In the genomic region with DNA sequence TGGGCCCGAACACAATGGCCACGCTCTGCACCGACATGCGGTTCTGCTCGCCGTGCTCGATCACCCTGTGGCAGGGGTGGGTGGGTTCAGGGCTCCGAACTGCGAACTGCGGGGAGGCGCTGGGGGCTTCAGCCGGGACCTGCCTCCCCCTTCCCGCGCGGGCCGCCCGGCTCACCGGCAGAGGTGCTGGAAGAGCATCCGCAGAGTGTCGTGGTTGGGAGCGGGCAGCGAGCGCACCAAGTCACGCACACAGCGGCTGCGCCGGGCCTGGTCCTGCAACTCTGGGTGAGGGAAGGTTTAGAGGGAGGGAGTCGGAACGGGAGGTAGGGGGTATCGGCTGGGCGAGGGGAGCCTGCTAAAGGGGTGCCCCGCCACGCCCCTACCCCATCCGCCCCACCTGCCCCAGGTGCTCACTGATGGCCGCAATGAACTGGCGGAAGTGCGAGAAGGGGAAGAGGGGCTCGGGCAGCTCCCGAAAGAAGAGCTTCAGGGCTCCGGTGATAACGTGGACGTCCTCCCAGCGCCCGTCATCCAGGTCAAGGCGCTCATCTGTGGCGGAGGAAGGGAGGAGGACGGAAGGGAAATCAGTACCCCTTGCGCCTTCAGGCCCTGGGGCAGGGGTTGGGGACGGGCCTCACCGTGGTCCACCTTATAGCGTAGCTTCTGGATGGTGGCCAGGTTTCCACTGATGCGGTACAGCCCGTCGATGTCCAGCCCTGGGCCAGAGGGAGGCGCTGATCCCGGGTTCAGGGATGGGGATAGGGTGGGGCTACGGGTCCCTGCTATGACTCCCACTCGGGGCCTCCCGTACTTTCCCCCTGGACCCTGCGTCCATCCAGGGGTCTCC, we compare ENCODE assay signal across 11 cellular contexts. TPM values are rescaled to one million over a fixed set of nuclear protein-coding genes. Genes with fewer than 3 reads are reported as not detected.
DNase-seq lines count a peak whose midpoint lies in the region; ATAC-seq, FAIRE-seq and TF ChIP-seq lines count a peak whose summit lies in the region.
"Had no signal": no experiment of that assay in that cellular context is flagged by ENCODE, and none has a peak within 500 bp of the region (broad histone marks: within the 10 kb centered on the region; RNA-seq: fewer than 3 reads in every experiment).

No MANE protein-coding gene starts in this region.

- intact Hi-C loops in HCT116 (cut with micrococcal nuclease), result loop anchor here (1.0 kb wide), 2 partner anchors 30 to 457 kb away; no protein-coding TSS in a partner anchor

- H3K27me3 ChIP-seq in HCT116 (ENCODE audit: insufficient read depth, low read length) (no peaks in the 10 kb centered on the region), mesendoderm (ENCODE audit: insufficient read depth, low read length, poor library complexity) (no peaks in the 10 kb centered on the region), stomach smooth muscle (ENCODE audit: control insufficient read depth in 1 of 2, insufficient read depth in 2 of 2, low read length in 2 of 2) (peaks cover 0 to 2% of the 10 kb centered on the region in 2 donors)

- H3K27ac Mint-ChIP-seq in chondrocyte (ENCODE audit: unreplicated experiment), result no peak overlapping the region

- RAD21 ChIA-PET in HCT116 (lab: Charles Lee; ENCODE audit: low non-redundant PET in 1 of 2, low total read pairs in 2 of 2, uncharacterized antibody in 2 of 2, unreplicated experiment in 2 of 2), result interaction anchor here (0.8 to 0.9 kb wide), 2 partner anchors 245 to 456 kb away, joined by 3 to 6 read pairs; no protein-coding TSS in a partner anchor

- no peaks in the 10 kb centered on the region for H4K20me1 ChIP-seq in HCT116 (ENCODE audit: insufficient read depth)

- H3K36me3 Mint-ChIP-seq in chondrocyte (ENCODE audit: low read depth), result no peaks in the 10 kb centered on the region

- WGBS in mesendoderm (ENCODE audit: extremely low coverage, insufficient coverage, low lambda C conversion rate), result no CpG with 5 or more reads among the region's 60 CpGs

- H3K4me1 Mint-ChIP-seq in chondrocyte (ENCODE audit: low read depth), result peaks cover 5% of the 10 kb centered on the region
- H3K4me1 Mint-ChIP-seq: CD8-positive, alpha-beta memory T cell had no signal

- H3K4me3 Mint-ChIP-seq in chondrocyte (ENCODE audit: unreplicated experiment), result no peak overlapping the region
- H3K4me3 Mint-ChIP-seq: CD8-positive, alpha-beta memory T cell had no signal

- no peak overlapping the region for H3K27ac ChIP-seq in HCT116 (ENCODE audit: low read depth, low read length)
- H3K27ac ChIP-seq in mesendoderm (ENCODE audit: low read depth, low read length), result no peak overlapping the region
- no peak overlapping the region for H3K27ac ChIP-seq in stomach smooth muscle (ENCODE audit: low read length)

- no peak for TF ChIP-seq RAD21 in HCT116 (IDR thresholded peaks at IDR 0.05; ENCODE audit: low read depth)

- H2AFZ ChIP-seq in HCT116 (ENCODE audit: low read depth, low read length, poor library complexity, severe bottlenecking), result no peak overlapping the region

- H2BK5ac ChIP-seq in mesendoderm (ENCODE audit: low read length), result no peak overlapping the region

- no peak overlapping the region for H4K8ac ChIP-seq in mesendoderm (ENCODE audit: low read depth, low read length)

- no peak for FAIRE-seq in RCC 7860 (lab: Jason Lieb, UNC)
- FAIRE-seq: bronchial epithelial cell had no signal

- H3K4me3 ChIP-seq in HCT116 (replicated peaks in 1 of 2; ENCODE audit: low read depth in 1 of 2, low read length in 2 of 2) (no peak overlapping the region), mesendoderm (ENCODE audit: low read length) (no peak overlapping the region), stomach smooth muscle (ENCODE audit: low read length in 2 of 2) (peak overlapping the region; percentile 54 to 69)
- H3K4me3 ChIP-seq: GM12878 had no signal

- no peak overlapping the region for H3K4ac ChIP-seq in mesendoderm (ENCODE audit: low read depth, low read length)

- BruUV-seq in HCT116 (replicated peaks; lab: Mats Ljungman, UMichigan), result no TSS peak

- H2AK5ac ChIP-seq in mesendoderm (ENCODE audit: low read length), result no peak overlapping the region

- peak overlapping the region; percentile 92 for H3K56ac ChIP-seq in mesendoderm (ENCODE audit: low read length)

- no peak overlapping the region for H2BK120ac ChIP-seq in mesendoderm (ENCODE audit: low read depth, low read length)

- peaks cover 0 to 16% of the 10 kb centered on the region in 2 experiments; a peak in 2 of 4 replicates for H3K4me1 ChIP-seq in HCT116 (ENCODE audit: control insufficient read depth in 1 of 2, insufficient read depth in 2 of 2, low read length in 2 of 2)
- H3K4me1 ChIP-seq in mesendoderm (ENCODE audit: control insufficient read depth, low read depth, low read length), result peaks cover 3% of the 10 kb centered on the region
- H3K4me1 ChIP-seq in stomach smooth muscle (ENCODE audit: control insufficient read depth, insufficient read depth, low read length), result peaks cover 10% of the 10 kb centered on the region

- H3K27me3 Mint-ChIP-seq in chondrocyte (ENCODE audit: low read depth), result peaks cover 10% of the 10 kb centered on the region
- H3K27me3 Mint-ChIP-seq: CD8-positive, alpha-beta memory T cell had no signal

- no peaks in the 10 kb centered on the region for H3K79me2 ChIP-seq in HCT116 (ENCODE audit: insufficient read depth, low read length)
- H3K79me2 ChIP-seq in mesendoderm (ENCODE audit: control insufficient read depth, insufficient read depth, low read length), result no peaks in the 10 kb centered on the region

- H2BK15ac ChIP-seq in mesendoderm (replicated peaks; ENCODE audit: low read depth), result no peak overlapping the region

- H3K9me3 Mint-ChIP-seq in chondrocyte (ENCODE audit: low read depth), result no peaks in the 10 kb centered on the region
- H3K9me3 Mint-ChIP-seq: CD8-positive, alpha-beta memory T cell had no signal

- TF ChIP-seq CTCF in HCT116 (IDR thresholded peaks at IDR 0.05 in 2 of 3, conservative IDR thresholded peaks at IDR 0.05 in 1 of 3; ENCODE audit: borderline replicate concordance in 1 of 3, insufficient read depth in 1 of 3, low read depth in 2 of 3, low read length in 2 of 3) (peak in 2 of 3 experiments; percentile 26 to 33; a peak in 3 of 6 replicates), chondrocyte (IDR thresholded peaks at IDR 0.05) (no peak)

- no peaks in the 10 kb centered on the region for H3K9me3 ChIP-seq in HCT116 (ENCODE audit: control insufficient read depth in 1 of 2, insufficient read depth in 1 of 2, low read depth in 1 of 2, low read length in 2 of 2)
- H3K9me3 ChIP-seq in stomach smooth muscle (ENCODE audit: control insufficient read depth in 2 of 2, low read length in 2 of 2), result no peaks in the 10 kb centered on the region

- peak; percentile 35; the same call in 1 of the 2 replicates for ATAC-seq in HCT116
- ATAC-seq in HG03159 (IDR thresholded peaks at IDR 0.05; ENCODE audit: unreplicated experiment), result no peak

- H3K18ac ChIP-seq in mesendoderm (ENCODE audit: low read length), result no peak overlapping the region

- H3K36me3 ChIP-seq in HCT116 (ENCODE audit: control insufficient read depth in 1 of 2, insufficient read depth in 2 of 2, low read length in 2 of 2) (peaks cover 4 to 7% of the 10 kb centered on the region in 2 experiments; a peak in 2 of 4 replicates), mesendoderm (ENCODE audit: control insufficient read depth, insufficient read depth, low read length) (peaks cover 1% of the 10 kb centered on the region), stomach smooth muscle (ENCODE audit: control insufficient read depth in 2 of 2, insufficient read depth in 2 of 2, low read length in 2 of 2) (no peaks in the 10 kb centered on the region)

- DNase-seq in HCT116 (ENCODE audit: low read depth, low spot score) (no peak), ecto neural progenitor cell (ENCODE audit: low spot score) (peak; percentile 46), mesendoderm (no peak), RCC 7860 (ENCODE audit: low spot score) (no peak), chondrocyte (ENCODE audit: low spot score) (no peak), HUDEP-2 (lab: John Stamatoyannopoulos, UW; ENCODE audit: unreplicated experiment in 76 of 76) (no peak)

- no peak overlapping the region for H3K23ac ChIP-seq in mesendoderm (ENCODE audit: low read length)

- H4K5ac ChIP-seq in mesendoderm (ENCODE audit: low read length), result no peak overlapping the region

- H3K9me2 ChIP-seq in HCT116 (ENCODE audit: insufficient read depth), result no peaks in the 10 kb centered on the region

- H3K79me1 ChIP-seq in mesendoderm (ENCODE audit: low read length), result no peaks in the 10 kb centered on the region

- H3K9ac ChIP-seq in HCT116 (ENCODE audit: low read length), result no peak overlapping the region
- H3K9ac ChIP-seq in mesendoderm (ENCODE audit: low read length), result peak overlapping the region; percentile 68
- peak overlapping the region in 1 of 2 donors; percentile 21 for H3K9ac ChIP-seq in stomach smooth muscle (ENCODE audit: low read length in 2 of 2)

- POLR2A ChIA-PET in HCT116 (lab: Charles Lee), result interaction anchor here (2.1 kb wide), 1 partner anchor 29 kb away, joined by 6 read pairs; no protein-coding TSS in a partner anchor

- no peak overlapping the region for H3K4me2 ChIP-seq in HCT116 (ENCODE audit: low read length)
- H3K4me2 ChIP-seq in mesendoderm (ENCODE audit: low read length), result no peak overlapping the region

- CTCF ChIA-PET in HCT116 (lab: Charles Lee), result interaction anchor here (0.7 to 9.5 kb wide), 7 partner anchors 11 to 456 kb away, joined by 3 to 58 read pairs (median 4); no protein-coding TSS in a partner anchor

- no peak for TF ChIP-seq POLR2A in HCT116 (IDR thresholded peaks at IDR 0.05; ENCODE audit: borderline replicate concordance, extremely low read depth, insufficient read depth, insufficient read length)

TF ChIP-seq in HCT116, 20 proteins besides CTCF, POLR2A, EP300 and RAD21:
- no peak for TF ChIP-seq CBX3 (IDR thresholded peaks at IDR 0.05; ENCODE audit: low read depth)
- no peak for TF ChIP-seq FOSL1 (IDR thresholded peaks at IDR 0.05; ENCODE audit: low read depth)
- TF ChIP-seq, protein P1, sequence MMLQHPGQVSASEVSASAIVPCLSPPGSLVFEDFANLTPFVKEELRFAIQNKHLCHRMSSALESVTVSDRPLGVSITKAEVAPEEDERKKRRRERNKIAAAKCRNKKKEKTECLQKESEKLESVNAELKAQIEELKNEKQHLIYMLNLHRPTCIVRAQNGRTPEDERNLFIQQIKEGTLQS (IDR thresholded peaks at IDR 0.05), result no peak
- TF ChIP-seq YY1 (IDR thresholded peaks at IDR 0.05; ENCODE audit: extremely low read depth, insufficient replicate concordance, low read depth, low read length), result no peak

RNA-seq across cellular contexts. Expression of a gene that starts 36.9 kb away (rescaled TPM):
- total RNA-seq in HCT116 (2021; ENCODE audit: unreplicated experiment) (46.7 TPM), chondrocyte (1.5 to 2.7 TPM (median 2.0 TPM) in 3 replicates)
- polyA plus RNA-seq in HCT116 (2012), result 32.4 and 34.4 TPM in 2 replicates
- 3.5 TPM for polyA plus RNA-seq in mesendoderm (2013, experiment 1 of 2)
- polyA plus RNA-seq in mesendoderm (2013, experiment 2 of 2), result 3.7 TPM

Comparison
In these comparisons a context has a peak if more than half of its experiments do, and no peak if none do; other contexts are left out.
1. H3K4me3 ChIP-seq: peak in stomach smooth muscle (2 of 2); none in HCT116 (0 of 2) and mesendoderm (single experiment).
2. RNA of a gene that starts 36.9 kb away (total RNA-seq): 46.7 TPM in HCT116 (single experiment); 1.5 to 2.7 TPM in chondrocyte; every median in the first group is over 10 times any median in the second.